Comparison of ENCODE assay signal across 1 cellular context in genomic region chr3:122005033-122005565, GRCh38.
TF ChIP-seq lines count a peak whose summit lies in the region.

No MANE protein-coding gene starts in this region.

TF ChIP-seq in GM12878, 131 proteins besides CTCF, POLR2A, EP300 and RAD21 (continued from another document and continues in another):
- TF ChIP-seq IRF3 (IDR thresholded peaks at IDR 0.05) (no peak), SIX5 (IDR thresholded peaks at IDR 0.05; ENCODE audit: low read depth, low read length, severe bottlenecking) (no peak), ZNF274 (IDR thresholded peaks at IDR 0.05; ENCODE audit: insufficient read depth, insufficient read length) (no peak), NRF1 (conservative IDR thresholded peaks at IDR 0.05; ENCODE audit: low read depth, low read length) (no peak), SREBF1 (IDR thresholded peaks at IDR 0.05; ENCODE audit: low read length) (no peak), TAF1 (IDR thresholded peaks at IDR 0.05; ENCODE audit: borderline replicate concordance, low read depth, low read length) (0 out of 2 replicates have a peak, but pooled peaks have one; percentile 48), FOXM1 (IDR thresholded peaks at IDR 0.05; ENCODE audit: low read depth, low read length) (peak; percentile 45; the same call in 1 of the 2 replicates), CBX3 (IDR thresholded peaks at IDR 0.05; ENCODE audit: borderline replicate concordance, low read depth) (no peak), MYB (IDR thresholded peaks at IDR 0.05; ENCODE audit: borderline replicate concordance, low read depth, low read length) (no peak), YY1 (IDR thresholded peaks at IDR 0.05; ENCODE audit: low read depth, low read length) (0 out of 2 replicates have a peak, but pooled peaks have one; percentile 15), FOXK2 (IDR thresholded peaks at IDR 0.05) (no peak), ASH2L (IDR thresholded peaks at IDR 0.05; ENCODE audit: borderline replicate concordance, low read depth) (no peak), CEBPZ (IDR thresholded peaks at IDR 0.05; ENCODE audit: low read depth, low read length) (no peak), SUPT20H (IDR thresholded peaks at IDR 0.05; ENCODE audit: borderline replicate concordance, control insufficient read depth, low read depth, low read length) (no peak), SMC3 (IDR thresholded peaks at IDR 0.05; ENCODE audit: borderline replicate concordance, low read length) (no peak), ZNF24 (IDR thresholded peaks at IDR 0.05) (no peak), DPF2 (IDR thresholded peaks at IDR 0.05) (peak; percentile 66), POLR2AphosphoS5 (IDR thresholded peaks at IDR 0.05; ENCODE audit: low read length) (peak; percentile 89), E2F4 (IDR thresholded peaks at IDR 0.05; ENCODE audit: low read depth, low read length) (no peak), IRF4 (IDR thresholded peaks at IDR 0.05; ENCODE audit: low read depth, low read length) (0 out of 2 replicates have a peak, but pooled peaks have one; percentile 52), ZNF217 (IDR thresholded peaks at IDR 0.05) (no peak), BHLHE40 (IDR thresholded peaks at IDR 0.05; ENCODE audit: borderline replicate concordance in 1 of 2, low read depth in 2 of 2, low read length in 1 of 2) (peak; percentile 85 to 92; a peak in 3 of 4 replicates), PKNOX1 (IDR thresholded peaks at IDR 0.05) (no peak), SREBF2 (IDR thresholded peaks at IDR 0.05; ENCODE audit: low read length) (no peak), RAD51 (IDR thresholded peaks at IDR 0.05) (no peak), CHD4 (IDR thresholded peaks at IDR 0.05) (no peak), MTA2 (IDR thresholded peaks at IDR 0.05; ENCODE audit: low read depth) (peak; percentile 71), EZH2 (IDR thresholded peaks at IDR 0.05; ENCODE audit: borderline replicate concordance, control insufficient read depth, low read depth, low read length) (no peak), BCL11A (IDR thresholded peaks at IDR 0.05; ENCODE audit: low read depth, low read length) (peak; percentile 56; the same call in 1 of the 2 replicates), ZNF207 (IDR thresholded peaks at IDR 0.05; ENCODE audit: borderline replicate concordance) (peak; percentile 52; the same call in 1 of the 2 replicates), TCF7 (IDR thresholded peaks at IDR 0.05; ENCODE audit: borderline replicate concordance) (no peak), BRCA1 (IDR thresholded peaks at IDR 0.05; ENCODE audit: low read depth, low read length) (no peak), RFX5 (IDR thresholded peaks at IDR 0.05; ENCODE audit: low read depth, low read length) (no peak), NR2C1 (IDR thresholded peaks at IDR 0.05) (no peak), ETV6 (conservative IDR thresholded peaks at IDR 0.05 in 1 of 2, IDR thresholded peaks at IDR 0.05 in 1 of 2; ENCODE audit: borderline replicate concordance in 1 of 2, low read depth in 1 of 2) (no peak; a peak in 1 of 4 replicates), JUND (IDR thresholded peaks at IDR 0.05; ENCODE audit: low read depth, low read length) (0 out of 2 replicates have a peak, but pooled peaks have one; percentile 34), NR2F1 (conservative IDR thresholded peaks at IDR 0.05) (no peak), NR2C2 (IDR thresholded peaks at IDR 0.05; ENCODE audit: borderline replicate concordance, control insufficient read depth, insufficient read length, low read depth) (no peak), HCFC1 (IDR thresholded peaks at IDR 0.05; ENCODE audit: low read length) (0 out of 2 replicates have a peak, but pooled peaks have one; percentile 19), NBN (IDR thresholded peaks at IDR 0.05) (no peak; the same call in 1 of the 2 replicates), KAT2A (conservative IDR thresholded peaks at IDR 0.05; ENCODE audit: control insufficient read depth, low read depth, low read length) (no peak)
- TF ChIP-seq, protein P1, sequence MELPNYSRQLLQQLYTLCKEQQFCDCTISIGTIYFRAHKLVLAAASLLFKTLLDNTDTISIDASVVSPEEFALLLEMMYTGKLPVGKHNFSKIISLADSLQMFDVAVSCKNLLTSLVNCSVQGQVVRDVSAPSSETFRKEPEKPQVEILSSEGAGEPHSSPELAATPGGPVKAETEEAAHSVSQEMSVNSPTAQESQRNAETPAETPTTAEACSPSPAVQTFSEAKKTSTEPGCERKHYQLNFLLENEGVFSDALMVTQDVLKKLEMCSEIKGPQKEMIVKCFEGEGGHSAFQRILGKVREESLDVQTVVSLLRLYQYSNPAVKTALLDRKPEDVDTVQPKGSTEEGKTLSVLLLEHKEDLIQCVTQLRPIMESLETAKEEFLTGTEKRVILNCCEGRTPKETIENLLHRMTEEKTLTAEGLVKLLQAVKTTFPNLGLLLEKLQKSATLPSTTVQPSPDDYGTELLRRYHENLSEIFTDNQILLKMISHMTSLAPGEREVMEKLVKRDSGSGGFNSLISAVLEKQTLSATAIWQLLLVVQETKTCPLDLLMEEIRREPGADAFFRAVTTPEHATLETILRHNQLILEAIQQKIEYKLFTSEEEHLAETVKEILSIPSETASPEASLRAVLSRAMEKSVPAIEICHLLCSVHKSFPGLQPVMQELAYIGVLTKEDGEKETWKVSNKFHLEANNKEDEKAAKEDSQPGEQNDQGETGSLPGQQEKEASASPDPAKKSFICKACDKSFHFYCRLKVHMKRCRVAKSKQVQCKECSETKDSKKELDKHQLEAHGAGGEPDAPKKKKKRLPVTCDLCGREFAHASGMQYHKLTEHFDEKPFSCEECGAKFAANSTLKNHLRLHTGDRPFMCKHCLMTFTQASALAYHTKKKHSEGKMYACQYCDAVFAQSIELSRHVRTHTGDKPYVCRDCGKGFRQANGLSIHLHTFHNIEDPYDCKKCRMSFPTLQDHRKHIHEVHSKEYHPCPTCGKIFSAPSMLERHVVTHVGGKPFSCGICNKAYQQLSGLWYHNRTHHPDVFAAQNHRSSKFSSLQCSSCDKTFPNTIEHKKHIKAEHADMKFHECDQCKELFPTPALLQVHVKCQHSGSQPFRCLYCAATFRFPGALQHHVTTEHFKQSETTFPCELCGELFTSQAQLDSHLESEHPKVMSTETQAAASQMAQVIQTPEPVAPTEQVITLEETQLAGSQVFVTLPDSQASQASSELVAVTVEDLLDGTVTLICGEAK (IDR thresholded peaks at IDR 0.05; ENCODE audit: borderline replicate concordance) = no peak
- TF ChIP-seq, protein P2, sequence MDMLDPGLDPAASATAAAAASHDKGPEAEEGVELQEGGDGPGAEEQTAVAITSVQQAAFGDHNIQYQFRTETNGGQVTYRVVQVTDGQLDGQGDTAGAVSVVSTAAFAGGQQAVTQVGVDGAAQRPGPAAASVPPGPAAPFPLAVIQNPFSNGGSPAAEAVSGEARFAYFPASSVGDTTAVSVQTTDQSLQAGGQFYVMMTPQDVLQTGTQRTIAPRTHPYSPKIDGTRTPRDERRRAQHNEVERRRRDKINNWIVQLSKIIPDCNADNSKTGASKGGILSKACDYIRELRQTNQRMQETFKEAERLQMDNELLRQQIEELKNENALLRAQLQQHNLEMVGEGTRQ (IDR thresholded peaks at IDR 0.05; ENCODE audit: borderline replicate concordance, low read depth, low read length) = no peak
- TF ChIP-seq, protein P3, sequence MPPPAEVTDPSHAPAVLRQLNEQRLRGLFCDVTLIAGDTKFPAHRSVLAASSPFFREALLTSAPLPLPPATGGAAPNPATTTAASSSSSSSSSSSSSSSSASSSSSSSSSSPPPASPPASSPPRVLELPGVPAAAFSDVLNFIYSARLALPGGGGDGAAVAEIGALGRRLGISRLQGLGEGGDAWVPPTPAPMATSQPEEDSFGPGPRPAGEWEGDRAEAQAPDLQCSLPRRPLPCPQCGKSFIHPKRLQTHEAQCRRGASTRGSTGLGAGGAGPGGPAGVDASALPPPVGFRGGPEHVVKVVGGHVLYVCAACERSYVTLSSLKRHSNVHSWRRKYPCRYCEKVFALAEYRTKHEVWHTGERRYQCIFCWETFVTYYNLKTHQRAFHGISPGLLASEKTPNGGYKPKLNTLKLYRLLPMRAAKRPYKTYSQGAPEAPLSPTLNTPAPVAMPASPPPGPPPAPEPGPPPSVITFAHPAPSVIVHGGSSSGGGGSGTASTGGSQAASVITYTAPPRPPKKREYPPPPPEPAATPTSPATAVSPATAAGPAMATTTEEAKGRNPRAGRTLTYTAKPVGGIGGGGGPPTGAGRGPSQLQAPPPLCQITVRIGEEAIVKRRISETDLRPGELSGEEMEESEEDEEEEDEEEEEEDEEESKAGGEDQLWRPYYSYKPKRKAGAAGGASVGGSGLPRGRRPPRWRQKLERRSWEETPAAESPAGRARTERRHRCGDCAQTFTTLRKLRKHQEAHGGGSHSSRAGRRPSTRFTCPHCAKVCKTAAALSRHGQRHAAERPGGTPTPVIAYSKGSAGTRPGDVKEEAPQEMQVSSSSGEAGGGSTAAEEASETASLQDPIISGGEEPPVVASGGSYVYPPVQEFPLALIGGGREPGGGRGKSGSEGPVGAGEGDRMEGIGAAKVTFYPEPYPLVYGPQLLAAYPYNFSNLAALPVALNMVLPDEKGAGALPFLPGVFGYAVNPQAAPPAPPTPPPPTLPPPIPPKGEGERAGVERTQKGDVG (CRISPR knock-in tag; IDR thresholded peaks at IDR 0.05) = no peak
- TF ChIP-seq, protein P4, sequence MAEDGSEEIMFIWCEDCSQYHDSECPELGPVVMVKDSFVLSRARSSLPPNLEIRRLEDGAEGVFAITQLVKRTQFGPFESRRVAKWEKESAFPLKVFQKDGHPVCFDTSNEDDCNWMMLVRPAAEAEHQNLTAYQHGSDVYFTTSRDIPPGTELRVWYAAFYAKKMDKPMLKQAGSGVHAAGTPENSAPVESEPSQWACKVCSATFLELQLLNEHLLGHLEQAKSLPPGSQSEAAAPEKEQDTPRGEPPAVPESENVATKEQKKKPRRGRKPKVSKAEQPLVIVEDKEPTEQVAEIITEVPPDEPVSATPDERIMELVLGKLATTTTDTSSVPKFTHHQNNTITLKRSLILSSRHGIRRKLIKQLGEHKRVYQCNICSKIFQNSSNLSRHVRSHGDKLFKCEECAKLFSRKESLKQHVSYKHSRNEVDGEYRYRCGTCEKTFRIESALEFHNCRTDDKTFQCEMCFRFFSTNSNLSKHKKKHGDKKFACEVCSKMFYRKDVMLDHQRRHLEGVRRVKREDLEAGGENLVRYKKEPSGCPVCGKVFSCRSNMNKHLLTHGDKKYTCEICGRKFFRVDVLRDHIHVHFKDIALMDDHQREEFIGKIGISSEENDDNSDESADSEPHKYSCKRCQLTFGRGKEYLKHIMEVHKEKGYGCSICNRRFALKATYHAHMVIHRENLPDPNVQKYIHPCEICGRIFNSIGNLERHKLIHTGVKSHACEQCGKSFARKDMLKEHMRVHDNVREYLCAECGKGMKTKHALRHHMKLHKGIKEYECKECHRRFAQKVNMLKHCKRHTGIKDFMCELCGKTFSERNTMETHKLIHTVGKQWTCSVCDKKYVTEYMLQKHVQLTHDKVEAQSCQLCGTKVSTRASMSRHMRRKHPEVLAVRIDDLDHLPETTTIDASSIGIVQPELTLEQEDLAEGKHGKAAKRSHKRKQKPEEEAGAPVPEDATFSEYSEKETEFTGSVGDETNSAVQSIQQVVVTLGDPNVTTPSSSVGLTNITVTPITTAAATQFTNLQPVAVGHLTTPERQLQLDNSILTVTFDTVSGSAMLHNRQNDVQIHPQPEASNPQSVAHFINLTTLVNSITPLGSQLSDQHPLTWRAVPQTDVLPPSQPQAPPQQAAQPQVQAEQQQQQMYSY (CRISPR knock-in tag; IDR thresholded peaks at IDR 0.05) = no peak
